Comparison of ENCODE assay signal across 27 cellular contexts in the genomic region with DNA sequence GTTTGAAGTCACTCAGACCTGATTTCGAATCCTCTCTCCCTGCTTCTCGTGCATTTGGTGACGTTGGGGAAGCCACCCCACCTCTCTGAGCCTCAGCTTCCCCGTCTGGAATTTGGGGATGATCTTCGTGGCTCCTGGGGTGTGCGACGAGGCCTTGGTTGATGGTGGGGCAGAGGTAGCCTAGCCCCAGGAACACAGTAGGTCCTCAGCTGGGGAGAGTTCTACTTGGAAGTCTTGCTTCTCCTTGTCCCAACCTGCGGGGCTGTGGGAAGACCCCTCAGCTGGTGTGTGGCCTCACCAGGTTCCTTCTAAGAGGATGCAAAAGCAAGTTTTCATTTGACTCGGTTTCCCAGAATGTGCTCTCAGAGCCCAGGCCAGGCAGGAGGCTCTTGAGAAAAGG. TPM values are rescaled to one million over a fixed set of nuclear protein-coding genes. Genes with fewer than 3 reads are reported as not detected.
"Had no signal": no experiment of that assay in that cellular context is flagged by ENCODE, and none has a peak within 500 bp of the region (broad histone marks: within the 10 kb centered on the region; RNA-seq: fewer than 3 reads in every experiment).

No MANE protein-coding gene starts in this region.

- H3K4me3 ChIP-seq: colonic mucosa, esophagus muscularis mucosa, heart right ventricle, left lung, lung had no signal

- H3K27ac ChIP-seq: colonic mucosa, esophagus muscularis mucosa, foreskin keratinocyte, heart right ventricle, left lung had no signal

- H3K9me3 ChIP-seq: colonic mucosa, esophagus muscularis mucosa, heart right ventricle, left lung had no signal

- H3K36me3 ChIP-seq: colonic mucosa, esophagus muscularis mucosa, heart right ventricle, left lung had no signal

- ATAC-seq: effector memory CD8-positive, alpha-beta T cell; foreskin keratinocyte; heart right ventricle; left cardiac atrium; left lung; left ventricle myocardium superior; naive thymus-derived CD4-positive, alpha-beta T cell had no signal

- FAIRE-seq: endometrium, frontal cortex, islet of Langerhans, keratinocyte had no signal

- H3K27me3 ChIP-seq: colonic mucosa had no signal

- DNase-seq: colonic mucosa; cortex of kidney; effector CD8-positive, alpha-beta T cell; effector memory CD8-positive, alpha-beta T cell; endodermal cell; foreskin keratinocyte; glutamatergic neuron; head of caudate nucleus; heart right ventricle; hippocampal formation; left cardiac atrium; left lung; left ventricle myocardium superior; mammary epithelial cell; mesendoderm; midbrain; naive thymus-derived CD4-positive, alpha-beta T cell had no signal

- H3K4me1 ChIP-seq: colonic mucosa, foreskin keratinocyte, left lung had no signal

RNA-seq across cellular contexts. Expression of gene HPN, which starts 13.1 kb away (rescaled TPM):
- total RNA-seq: dermis microvascular lymphatic vessel endothelial cell; fibroblast of villous mesenchyme; foreskin keratinocyte; frontal cortex; glomerular endothelial cell; naive thymus-derived CD4-positive, alpha-beta T cell had no signal
- polyA plus RNA-seq: fibroblast of lung; foreskin keratinocyte; keratinocyte; mammary epithelial cell; naive thymus-derived CD4-positive, alpha-beta T cell had no signal
